ENCODE assay signal across 16 cellular contexts in genomic region chr2:230881840-230882239, GRCh38. TPM values are rescaled to one million over a fixed set of nuclear protein-coding genes. Genes with fewer than 3 reads are reported as not detected.
"Had no signal": no experiment of that assay in that cellular context is flagged by ENCODE, and none has a peak within 500 bp of the region (broad histone marks: within the 10 kb centered on the region; RNA-seq: fewer than 3 reads in every experiment).

No MANE protein-coding gene starts in this region.

- H3K4me3 ChIP-seq: prostate gland, thoracic aorta had no signal

- ATAC-seq: esophagus mucosa; left ventricle myocardium superior; naive thymus-derived CD8-positive, alpha-beta T cell had no signal

- H3K9me3 ChIP-seq: prostate gland, thoracic aorta had no signal

- DNase-seq: activated CD4-positive, alpha-beta memory T cell treated with anti-CD3 and anti-CD28 coated beads, Interleukin-2, amount 10 ng/mL, durations not matched to agents 7 days and 5 days; activated CD4-positive, alpha-beta T cell treated with anti-CD3 and anti-CD28 coated beads for 4 hours; activated naive CD4-positive, alpha-beta T cell treated with anti-CD3 and anti-CD28 coated beads, Interleukin-2, amount 50 U/mL, for 16 hours; amniotic stem cell; caudate nucleus; left ventricle myocardium superior; naive thymus-derived CD8-positive, alpha-beta T cell; nucleus accumbens; stimulated activated CD4-positive, alpha-beta T cell treated with anti-CD3 and anti-CD28 coated beads, Interleukin-12 subunit alpha, Interleukin-12 subunit beta, amount 100 ng/mL, for 4 hours; stimulated activated CD4-positive, alpha-beta T cell treated with anti-CD3 and anti-CD28 coated beads, Interleukin-2, amount 100 ng/mL, for 24 hours had no signal

- H3K4me3 Mint-ChIP-seq: activated CD4-positive, alpha-beta memory T cell treated with anti-CD3 and anti-CD28 coated beads, Interleukin-2, amount 10 ng/mL, durations not matched to agents 7 days and 5 days; memory B cell; naive thymus-derived CD8-positive, alpha-beta T cell; T-helper 1 cell treated with Interleukin-12 subunit alpha and Interleukin-12 subunit beta and Interleukin-4 antibody, amounts not matched to agents 30 μg/mL and 1 μg/mL, for 36 hours had no signal

- H3K4me1 ChIP-seq: prostate gland had no signal

- H3K9me3 Mint-ChIP-seq: activated CD4-positive, alpha-beta memory T cell treated with anti-CD3 and anti-CD28 coated beads, Interleukin-2, amount 10 ng/mL, durations not matched to agents 7 days and 5 days; memory B cell; naive thymus-derived CD8-positive, alpha-beta T cell; T-helper 1 cell treated with Interleukin-12 subunit alpha and Interleukin-12 subunit beta and Interleukin-4 antibody, amounts not matched to agents 30 μg/mL and 1 μg/mL, for 36 hours had no signal

- H3K27ac ChIP-seq: prostate gland, thoracic aorta had no signal

- H3K27me3 Mint-ChIP-seq: memory B cell; naive thymus-derived CD8-positive, alpha-beta T cell had no signal

- H3K36me3 ChIP-seq: thoracic aorta had no signal

- H3K27ac Mint-ChIP-seq: activated CD4-positive, alpha-beta memory T cell treated with anti-CD3 and anti-CD28 coated beads, Interleukin-2, amount 10 ng/mL, durations not matched to agents 7 days and 5 days; memory B cell; T-helper 1 cell treated with Interleukin-12 subunit alpha and Interleukin-12 subunit beta and Interleukin-4 antibody, amounts not matched to agents 30 μg/mL and 1 μg/mL, for 36 hours had no signal

RNA-seq across cellular contexts. Expression of gene GPR55, which starts 43.2 kb away (rescaled TPM):
- total RNA-seq: kidney epithelial cell, left ventricle myocardium superior, thoracic aorta had no signal
